Comparison of ENCODE assay signal across 8 cellular contexts in the genomic region with DNA sequence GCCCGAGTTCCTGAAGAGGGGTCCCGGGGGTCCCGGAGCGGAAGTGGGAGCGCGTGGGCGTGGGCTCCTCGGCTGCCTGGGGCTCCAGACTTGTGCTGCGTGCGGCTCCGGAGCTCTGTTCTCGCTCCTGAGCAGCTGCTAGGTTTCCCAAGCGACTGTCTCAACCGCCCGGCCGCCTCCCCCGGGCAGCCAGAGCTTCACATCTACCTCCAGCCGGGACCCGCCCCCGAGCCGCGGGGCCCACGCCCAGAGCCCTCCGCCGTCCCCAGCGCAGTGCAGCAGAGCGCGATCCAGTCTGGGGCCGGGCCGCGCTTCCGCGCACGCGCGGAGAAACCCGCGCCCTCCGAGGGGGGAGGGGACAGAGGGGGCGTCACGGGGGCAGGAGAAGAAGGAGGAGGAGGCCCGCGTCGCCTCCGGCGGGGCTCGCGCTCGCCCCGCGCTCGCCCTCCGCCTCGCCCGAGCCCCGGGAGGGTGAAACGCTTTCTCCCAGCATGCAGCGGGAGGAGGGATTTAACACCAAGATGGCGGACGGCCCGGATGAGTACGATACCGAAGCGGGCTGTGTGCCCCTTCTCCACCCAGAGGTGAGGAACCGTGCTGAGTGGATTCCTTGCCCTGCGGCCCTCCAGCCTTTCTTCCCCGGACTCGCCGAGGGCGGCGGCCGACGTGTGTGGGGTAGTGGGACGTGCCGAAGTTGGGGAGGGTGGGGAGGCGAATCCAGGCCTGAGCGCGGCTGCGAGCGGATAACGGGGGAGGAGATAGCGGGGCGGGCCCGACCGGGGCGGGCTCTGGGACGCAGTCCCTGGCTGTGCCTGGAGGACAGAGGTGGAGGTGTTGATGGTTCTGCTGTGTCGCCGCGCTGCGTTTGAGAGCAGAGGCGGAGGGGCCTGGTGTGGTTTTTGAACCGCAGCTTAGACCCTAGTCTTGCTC. TPM values are rescaled to one million over a fixed set of nuclear protein-coding genes. Genes with fewer than 3 reads are reported as not detected.
DNase-seq lines count a peak whose midpoint lies in the region; ATAC-seq and TF ChIP-seq lines count a peak whose summit lies in the region.

A gene with protein sequence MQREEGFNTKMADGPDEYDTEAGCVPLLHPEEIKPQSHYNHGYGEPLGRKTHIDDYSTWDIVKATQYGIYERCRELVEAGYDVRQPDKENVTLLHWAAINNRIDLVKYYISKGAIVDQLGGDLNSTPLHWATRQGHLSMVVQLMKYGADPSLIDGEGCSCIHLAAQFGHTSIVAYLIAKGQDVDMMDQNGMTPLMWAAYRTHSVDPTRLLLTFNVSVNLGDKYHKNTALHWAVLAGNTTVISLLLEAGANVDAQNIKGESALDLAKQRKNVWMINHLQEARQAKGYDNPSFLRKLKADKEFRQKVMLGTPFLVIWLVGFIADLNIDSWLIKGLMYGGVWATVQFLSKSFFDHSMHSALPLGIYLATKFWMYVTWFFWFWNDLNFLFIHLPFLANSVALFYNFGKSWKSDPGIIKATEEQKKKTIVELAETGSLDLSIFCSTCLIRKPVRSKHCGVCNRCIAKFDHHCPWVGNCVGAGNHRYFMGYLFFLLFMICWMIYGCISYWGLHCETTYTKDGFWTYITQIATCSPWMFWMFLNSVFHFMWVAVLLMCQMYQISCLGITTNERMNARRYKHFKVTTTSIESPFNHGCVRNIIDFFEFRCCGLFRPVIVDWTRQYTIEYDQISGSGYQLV (plus strand): TSS at position 370 of the 930 bp plus-strand sequence. CDS start 122 bp downstream, at position 492.

- H3K27ac ChIP-seq in SK-N-SH (ENCODE audit: low read depth in 2 of 2, low read length in 1 of 2): peak within 1 kb of the TSS; percentile 94 to 98

- ATAC-seq in HG02610 (IDR thresholded peaks at IDR 0.05; ENCODE audit: unreplicated experiment): peak; percentile 92

- DNase-seq in NCI-H1092 (lab: John Stamatoyannopoulos, UW) (peak; percentile 70), SK-N-SH (peak; percentile 96), globus pallidus (ENCODE audit: low spot score) (peak; percentile 90), nucleus accumbens (lab: John Stamatoyannopoulos, UW) (peak in 55 of 56 donors; percentile 49 to 99 (median 88)), superior temporal gyrus (ENCODE audit: extremely low spot score) (peak; percentile 91)
- DNase-seq in activated naive CD4-positive, alpha-beta T cell treated with anti-CD3 and anti-CD28 coated beads, Interleukin-2, amount 50 U/mL, for 16 hours: peak; percentile 90

- no peaks in the 10 kb centered on the region for H3K27me3 ChIP-seq in SK-N-SH (ENCODE audit: insufficient read depth)

- no peak for TF ChIP-seq CTCF in SK-N-SH (IDR thresholded peaks at IDR 0.05)

- TF ChIP-seq EP300 in SK-N-SH (IDR thresholded peaks at IDR 0.05; ENCODE audit: borderline replicate concordance in 1 of 2, low read depth in 1 of 2, low read length in 1 of 2): peak; percentile 30 to 32; a peak in 2 of 4 replicates

- H3K4me3 ChIP-seq in GM08714 (ENCODE audit: low read length): peak within 1 kb of the TSS; percentile 91
- peak within 1 kb of the TSS; percentile 74 to 78 for H3K4me3 ChIP-seq in SK-N-SH (ENCODE audit: low read depth in 2 of 2, low read length in 1 of 2)

- H2AFZ ChIP-seq in SK-N-SH (ENCODE audit: low read depth): peak within 1 kb of the TSS; percentile 93

- H3K36me3 ChIP-seq in SK-N-SH (replicated peaks in 1 of 2; ENCODE audit: control insufficient read depth in 1 of 2, insufficient read depth in 2 of 2, low read length in 1 of 2): no peaks in the 10 kb centered on the region

- peaks cover 52% of the 10 kb centered on the region for H3K79me2 ChIP-seq in SK-N-SH (ENCODE audit: insufficient read depth)

- H3K4me2 ChIP-seq in SK-N-SH: peak within 1 kb of the TSS; percentile 89

- H3K9ac ChIP-seq in SK-N-SH: peak within 1 kb of the TSS; percentile 97

- H3K4me1 ChIP-seq in SK-N-SH (ENCODE audit: control insufficient read depth in 1 of 2, insufficient read depth in 2 of 2, low read depth in 1 of 2, low read length in 1 of 2): peaks cover 6 to 12% of the 10 kb centered on the region in 2 experiments; a peak in 1 of 4 replicates

- peaks cover 13% of the 10 kb centered on the region for H3F3A ChIP-seq in SK-N-SH (replicated peaks; ENCODE audit: insufficient read depth)

- no peak for TF ChIP-seq RAD21 in SK-N-SH (IDR thresholded peaks at IDR 0.05; ENCODE audit: low read length)

- POLR2A ChIA-PET in SK-N-SH (lab: Yijun Ruan, JAX): interaction anchor here (1.1 to 2.2 kb wide), 2 partner anchors 115 to 119 kb away, joined by 3 to 9 read pairs; a partner anchor contains a TSS

- peaks cover 32% of the 10 kb centered on the region for H4K20me1 ChIP-seq in SK-N-SH (ENCODE audit: insufficient read depth)

- 1% methylated on average over 23 of the region's 93 CpGs for WGBS in SK-N-SH (ENCODE audit: low lambda C conversion rate)

- no peaks in the 10 kb centered on the region for H3K9me2 ChIP-seq in SK-N-SH

- H3K9me3 ChIP-seq in SK-N-SH: no peaks in the 10 kb centered on the region

- CTCF ChIA-PET in SK-N-SH (lab: Yijun Ruan, JAX): interaction anchor here (0.7 to 2.5 kb wide), 5 partner anchors 26 to 141 kb away, joined by 3 to 12 read pairs (median 4); no protein-coding TSS in a partner anchor

TF ChIP-seq in SK-N-SH, 30 proteins besides CTCF, POLR2A, EP300 and RAD21 (continues in another document):
- TF ChIP-seq ELF1 (IDR thresholded peaks at IDR 0.05) (peak; percentile 23; the same call in 1 of the 2 replicates), POLR2AphosphoS5 (IDR thresholded peaks at IDR 0.05; ENCODE audit: low read depth, low read length) (peak; percentile 75), GATA2 (CRISPR knock-in tag; IDR thresholded peaks at IDR 0.05) (no peak), MEF2A (IDR thresholded peaks at IDR 0.05; ENCODE audit: borderline replicate concordance, low read depth) (no peak), YY1 (IDR thresholded peaks at IDR 0.05; ENCODE audit: low read depth) (peak; percentile 95), EZH2phosphoT487 (IDR thresholded peaks at IDR 0.05; ENCODE audit: borderline replicate concordance, low read depth) (no peak), CHD2 (IDR thresholded peaks at IDR 0.05; ENCODE audit: low read length, partially characterized antibody) (peak; percentile 76), NRF1 (IDR thresholded peaks at IDR 0.05; ENCODE audit: low read depth, low read length) (peak; percentile 71), RFX5 (IDR thresholded peaks at IDR 0.05; ENCODE audit: low read length) (no peak), TCF12 (IDR thresholded peaks at IDR 0.05) (0 out of 2 replicates have a peak, but pooled peaks have one; percentile 24), SIN3A (IDR thresholded peaks at IDR 0.05; ENCODE audit: borderline replicate concordance, low read depth, low read length) (peak; percentile 18; the same call in 1 of the 2 replicates), FOSL2 (IDR thresholded peaks at IDR 0.05; ENCODE audit: borderline replicate concordance, low read depth) (no peak), RXRA (IDR thresholded peaks at IDR 0.05; ENCODE audit: borderline replicate concordance, low read depth) (no peak)
- TF ChIP-seq, protein P1, sequence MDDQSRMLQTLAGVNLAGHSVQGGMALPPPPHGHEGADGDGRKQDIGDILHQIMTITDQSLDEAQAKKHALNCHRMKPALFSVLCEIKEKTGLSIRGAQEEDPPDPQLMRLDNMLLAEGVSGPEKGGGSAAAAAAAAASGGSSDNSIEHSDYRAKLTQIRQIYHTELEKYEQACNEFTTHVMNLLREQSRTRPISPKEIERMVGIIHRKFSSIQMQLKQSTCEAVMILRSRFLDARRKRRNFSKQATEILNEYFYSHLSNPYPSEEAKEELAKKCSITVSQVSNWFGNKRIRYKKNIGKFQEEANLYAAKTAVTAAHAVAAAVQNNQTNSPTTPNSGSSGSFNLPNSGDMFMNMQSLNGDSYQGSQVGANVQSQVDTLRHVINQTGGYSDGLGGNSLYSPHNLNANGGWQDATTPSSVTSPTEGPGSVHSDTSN (IDR thresholded peaks at IDR 0.05): 0 out of 2 replicates have a peak, but pooled peaks have one; percentile 33
- TF ChIP-seq, protein P2, sequence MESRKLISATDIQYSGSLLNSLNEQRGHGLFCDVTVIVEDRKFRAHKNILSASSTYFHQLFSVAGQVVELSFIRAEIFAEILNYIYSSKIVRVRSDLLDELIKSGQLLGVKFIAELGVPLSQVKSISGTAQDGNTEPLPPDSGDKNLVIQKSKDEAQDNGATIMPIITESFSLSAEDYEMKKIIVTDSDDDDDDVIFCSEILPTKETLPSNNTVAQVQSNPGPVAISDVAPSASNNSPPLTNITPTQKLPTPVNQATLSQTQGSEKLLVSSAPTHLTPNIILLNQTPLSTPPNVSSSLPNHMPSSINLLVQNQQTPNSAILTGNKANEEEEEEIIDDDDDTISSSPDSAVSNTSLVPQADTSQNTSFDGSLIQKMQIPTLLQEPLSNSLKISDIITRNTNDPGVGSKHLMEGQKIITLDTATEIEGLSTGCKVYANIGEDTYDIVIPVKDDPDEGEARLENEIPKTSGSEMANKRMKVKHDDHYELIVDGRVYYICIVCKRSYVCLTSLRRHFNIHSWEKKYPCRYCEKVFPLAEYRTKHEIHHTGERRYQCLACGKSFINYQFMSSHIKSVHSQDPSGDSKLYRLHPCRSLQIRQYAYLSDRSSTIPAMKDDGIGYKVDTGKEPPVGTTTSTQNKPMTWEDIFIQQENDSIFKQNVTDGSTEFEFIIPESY (IDR thresholded peaks at IDR 0.05; ENCODE audit: borderline replicate concordance, low read depth): 0 out of 2 replicates have a peak, but pooled peaks have one; percentile 22
- TF ChIP-seq, protein P3, sequence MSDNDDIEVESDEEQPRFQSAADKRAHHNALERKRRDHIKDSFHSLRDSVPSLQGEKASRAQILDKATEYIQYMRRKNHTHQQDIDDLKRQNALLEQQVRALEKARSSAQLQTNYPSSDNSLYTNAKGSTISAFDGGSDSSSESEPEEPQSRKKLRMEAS (IDR thresholded peaks at IDR 0.05; ENCODE audit: low read depth): peak; percentile 28; the same call in 1 of the 2 replicates

RNA-seq across cellular contexts. Expression of the gene that starts here (rescaled TPM):
- polyA plus RNA-seq in SK-N-SH (2012; rRNA removed): 28.6 and 32.8 TPM in 2 replicates
- 16.7 and 17.4 TPM in 2 replicates for polyA plus RNA-seq in SK-N-SH (2012; cell fraction: cytosol; rRNA removed)
- polyA plus RNA-seq in SK-N-SH (2012; cell fraction: nucleus; rRNA removed): 62.2 and 139 TPM in 2 replicates

Comparison
In these comparisons a context has a peak if more than half of its experiments do, and no peak if none do; other contexts are left out.
1. Peak in every context shown above with its lines: DNase-seq, ATAC-seq, H3K4me3 ChIP-seq and H3K27ac ChIP-seq.